In genomic region chr2:38377501-38378258, GRCh38 we compare ENCODE assay signal across 8 cellular contexts. TPM values are rescaled to one million over a fixed set of nuclear protein-coding genes. Genes with fewer than 3 reads are reported as not detected.
DNase-seq lines count a peak whose midpoint lies in the region; ATAC-seq and TF ChIP-seq lines count a peak whose summit lies in the region.

No MANE protein-coding gene starts in this region.

- H3K36me3 Mint-ChIP-seq in T-cell (no peaks in the 10 kb centered on the region), osteocyte (ENCODE audit: unreplicated experiment) (peaks cover 2% of the 10 kb centered on the region)

- peak overlapping the region; percentile 85 for H3K4me2 ChIP-seq in fibroblast of lung (ENCODE audit: extremely low read depth, insufficient read depth, low read length)

- peak overlapping the region; percentile 88 for H2AFZ ChIP-seq in fibroblast of lung (ENCODE audit: low read length)

- H3K27ac Mint-ChIP-seq in T-cell (peak overlapping the region; percentile 88 to 89), osteocyte (ENCODE audit: unreplicated experiment) (peak overlapping the region; percentile 87)

- H3K4me1 Mint-ChIP-seq in T-cell: peaks cover 64 to 74% (median 68%) of the 10 kb centered on the region in 3 donors
- H3K4me1 Mint-ChIP-seq in osteocyte (ENCODE audit: unreplicated experiment): peaks cover 43% of the 10 kb centered on the region

- H3K27me3 Mint-ChIP-seq in T-cell (no peaks in the 10 kb centered on the region), osteocyte (ENCODE audit: unreplicated experiment) (peaks cover 10% of the 10 kb centered on the region)

- DNase-seq in NCI-H510A treated with DMSO at 0.1 percent for 48 hours (lab: John Stamatoyannopoulos, UW) (peak; percentile 58), NCI-H510A (lab: John Stamatoyannopoulos, UW) (no peak), M059J (ENCODE audit: low read depth) (peak; percentile 66), T-cell (no peak), fibroblast of lung (ENCODE audit: low read depth in 2 of 2) (peak; percentile 73 to 85), osteocyte (ENCODE audit: extremely low spot score, unreplicated experiment) (no peak), NCI-H2081 (lab: John Stamatoyannopoulos, UW) (no peak), NCI-H2196 (lab: John Stamatoyannopoulos, UW; ENCODE audit: unreplicated experiment) (no peak)

- peak overlapping the region; percentile 8 for H3K27ac ChIP-seq in fibroblast of lung (ENCODE audit: insufficient read depth, low read length)

- peak overlapping the region; percentile 63 to 86 (median 76) for H3K4me3 ChIP-seq in fibroblast of lung (replicated peaks in 1 of 4; ENCODE audit: control extremely low read depth in 1 of 4, insufficient read depth in 1 of 4, low read depth in 3 of 4, low read length in 4 of 4)

- no peaks in the 10 kb centered on the region for H3K36me3 ChIP-seq in fibroblast of lung (ENCODE audit: control insufficient read depth, insufficient read depth, low read length)

- H3K9ac ChIP-seq in fibroblast of lung (ENCODE audit: insufficient read depth, low read length): peak overlapping the region; percentile 16

- no peaks in the 10 kb centered on the region for H3K27me3 ChIP-seq in fibroblast of lung (ENCODE audit: control insufficient read depth, insufficient read depth, low read length)

- H3K4me1 ChIP-seq in fibroblast of lung (ENCODE audit: control insufficient read depth, extremely low read depth, insufficient read depth, low read length): no peaks in the 10 kb centered on the region

- POLR2A ChIA-PET in T-cell (lab: Charles Lee): interaction anchor here (0.5 to 0.9 kb wide), 4 partner anchors 8 to 374 kb away, joined by 3 to 4 read pairs (median 4); partner anchors contain the start of gene SRSF7 (in 1 of the 2)

- no peaks in the 10 kb centered on the region for H3K9me3 ChIP-seq in fibroblast of lung (ENCODE audit: control insufficient read depth, insufficient read depth, low read depth, low read length)

- CTCF ChIA-PET in T-cell (lab: Charles Lee): interaction anchor here (0.5 to 0.6 kb wide), 4 partner anchors 10 to 846 kb away, joined by 4 to 5 read pairs (median 4); no protein-coding TSS in a partner anchor

- no peak for TF ChIP-seq CTCF in fibroblast of lung (conservative IDR thresholded peaks at IDR 0.05 in 1 of 2, IDR thresholded peaks at IDR 0.05 in 1 of 2; ENCODE audit: low read depth in 1 of 2, low read length in 2 of 2)
- TF ChIP-seq CTCF in osteocyte (IDR thresholded peaks at IDR 0.05): no peak

- H3K4me3 Mint-ChIP-seq in T-cell (peak overlapping the region; percentile 86 to 93 (median 91)), osteocyte (ENCODE audit: unreplicated experiment) (peak overlapping the region; percentile 80)

- ATAC-seq in T-cell (replicated peaks in 1 of 4): peak in 1 of 4 experiments; percentile 76

- H3K79me2 ChIP-seq in fibroblast of lung (ENCODE audit: control insufficient read depth, insufficient read depth, low read length): peaks cover 39% of the 10 kb centered on the region

- H3K9me3 Mint-ChIP-seq in T-cell: no peaks in the 10 kb centered on the region
- no peaks in the 10 kb centered on the region for H3K9me3 Mint-ChIP-seq in osteocyte (ENCODE audit: unreplicated experiment)

- no peaks in the 10 kb centered on the region for H4K20me1 ChIP-seq in fibroblast of lung (ENCODE audit: control insufficient read depth, extremely low read depth, insufficient read depth, low read length)

RNA-seq across cellular contexts. Expression of gene ATL2, which starts 0.6 kb away (rescaled TPM):
- 30.8 and 62.7 TPM in 2 replicates for total RNA-seq in M059J (2014; rRNA removed; shearing (Covaris generic))
- total RNA-seq in T-cell (10 to 100 TPM; 43.6 to 60.1 (median 50.0) TPM), fibroblast of lung (62.1 and 70.7 TPM in 2 replicates), osteocyte (45.8 and 47.8 TPM in 2 replicates)
- polyA plus RNA-seq in fibroblast of lung: 24.4 and 26.5 TPM in 2 replicates
- 14.7 and 18.2 TPM in 2 replicates for polyA plus RNA-seq in fibroblast of lung (2012)
- polyA minus RNA-seq in fibroblast of lung (ENCODE audit: low replicate concordance): 1.6 and 3.6 TPM in 2 replicates

Comparison
In these comparisons a context has a peak if more than half of its experiments do, and no peak if none do; other contexts are left out.
1. DNase-seq: peak in NCI-H510A treated with DMSO at 0.1 percent for 48 hours (single experiment), M059J (single experiment) and fibroblast of lung (2 of 2); none in NCI-H510A (single experiment), T-cell (0 of 34), osteocyte (single experiment), NCI-H2081 (0 of 2) and NCI-H2196 (single experiment).